Comparison of ENCODE assay signal across 35 cellular contexts in the genomic region with DNA sequence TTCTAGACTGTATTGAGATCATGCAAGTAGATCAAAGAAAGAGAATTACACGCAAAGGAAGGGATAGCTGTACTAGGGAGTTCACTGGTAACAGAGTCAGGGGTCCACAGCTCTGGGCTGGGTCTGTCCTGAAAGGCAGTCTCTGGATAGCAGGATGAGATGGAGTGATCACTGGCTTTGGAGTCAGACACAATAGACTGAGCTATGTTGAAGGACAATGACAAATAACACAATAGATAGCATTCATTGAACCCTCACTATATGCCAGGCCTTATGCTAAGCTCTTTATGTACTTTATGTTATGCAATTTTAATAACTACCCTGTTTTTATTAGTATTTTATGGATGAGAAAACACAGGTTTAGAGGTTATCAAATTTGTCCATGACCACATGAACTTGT.
"Had no signal": no experiment of that assay in that cellular context is flagged by ENCODE, and none has a peak within 500 bp of the region (broad histone marks: within the 10 kb centered on the region; RNA-seq: fewer than 3 reads in every experiment).

No MANE protein-coding gene starts in this region.

- H3K4me3 ChIP-seq: ascending aorta, breast epithelium, cardiac muscle cell, colonic mucosa, esophagus muscularis mucosa, gastrocnemius medialis had no signal

- H3K9me3 Mint-ChIP-seq: activated B cell treated with CpG ODN at 0.5 μM for 24 hours; activated CD4-positive, alpha-beta memory T cell treated with anti-CD3 and anti-CD28 coated beads for 36 hours; activated CD4-positive, alpha-beta T cell treated with anti-CD3 and anti-CD28 coated beads, Interleukin-2, amount 10 ng/mL, durations not matched to agents 24 days and 14 days; activated naive CD4-positive, alpha-beta T cell treated with anti-CD3 and anti-CD28 coated beads, Interleukin-2, amount 10 ng/mL, durations not matched to agents 7 days and 5 days; activated naive CD4-positive, alpha-beta T cell treated with anti-CD3 and anti-CD28 coated beads, Interleukin-2, amount 50 U/mL, for 72 hours; activated naive CD8-positive, alpha-beta T cell treated with anti-CD3 and anti-CD28 coated beads, Interleukin-2, amount 10 ng/mL, durations not matched to agents 7 days and 5 days; activated T-cell treated with anti-CD3 and anti-CD28 coated beads, Interleukin-2, amount 50 U/mL, for 24 hours; activated T-cell treated with anti-CD3 and anti-CD28 coated beads, Interleukin-2, amount 50 U/mL, for 72 hours; brain; dendritic cell treated with granulocyte-macrophage colony-stimulating factor and Interleukin-4, amounts not matched to agents 40 ng/mL and 50 ng/mL, for 4 days; T-helper 2 cell treated with Interferon-gamma antibody and Interleukin-4, amounts not matched to agents 5 μg/mL and 100 μg/mL, for 36 hours had no signal

- H3K4me1 ChIP-seq: ascending aorta, breast epithelium, colonic mucosa, esophagus muscularis mucosa, foreskin keratinocyte, gastrocnemius medialis had no signal

- H3K27me3 Mint-ChIP-seq: activated CD4-positive, alpha-beta memory T cell treated with anti-CD3 and anti-CD28 coated beads for 36 hours; activated CD8-positive, alpha-beta memory T cell treated with anti-CD3 and anti-CD28 coated beads, Interleukin-2, amount 10 ng/mL, durations not matched to agents 7 days and 5 days; activated naive CD4-positive, alpha-beta T cell treated with anti-CD3 and anti-CD28 coated beads, Interleukin-2, amount 10 ng/mL, durations not matched to agents 7 days and 5 days; activated naive CD8-positive, alpha-beta T cell treated with anti-CD3 and anti-CD28 coated beads, Interleukin-2, amount 10 ng/mL, durations not matched to agents 7 days and 5 days; brain; dendritic cell treated with granulocyte-macrophage colony-stimulating factor and Interleukin-4, amounts not matched to agents 40 ng/mL and 50 ng/mL, for 4 days had no signal

- DNase-seq: activated B cell treated with CpG ODN at 0.5 μM for 24 hours; activated CD4-positive, alpha-beta memory T cell treated with anti-CD3 and anti-CD28 coated beads for 36 hours; activated CD4-positive, alpha-beta T cell treated with anti-CD3 and anti-CD28 coated beads for 36 hours; activated CD4-positive, alpha-beta T cell treated with anti-CD3 and anti-CD28 coated beads, Interleukin-2, amount 10 ng/mL, durations not matched to agents 24 days and 14 days; activated CD4-positive, CD25-positive, alpha-beta regulatory T cell treated with anti-CD3 and anti-CD28 coated beads, Interleukin-2, amount 50 U/mL, for 72 hours; activated CD8-positive, alpha-beta memory T cell treated with anti-CD3 and anti-CD28 coated beads, Interleukin-2, amount 10 ng/mL, durations not matched to agents 7 days and 5 days; activated CD8-positive, alpha-beta memory T cell treated with anti-CD3 and anti-CD28 coated beads, Interleukin-2, amount 50 U/mL, for 4 hours; activated CD8-positive, alpha-beta T cell treated with anti-CD3 and anti-CD28 coated beads, Interleukin-2, amount 10 ng/mL, durations not matched to agents 7 days and 5 days; activated gamma-delta T cell; activated naive CD4-positive, alpha-beta T cell; activated naive CD4-positive, alpha-beta T cell treated with anti-CD3 and anti-CD28 coated beads, Interleukin-2, amount 10 ng/mL, durations not matched to agents 7 days and 5 days; activated naive CD8-positive, alpha-beta T cell treated with anti-CD3 and anti-CD28 coated beads, Interleukin-2, amount 10 ng/mL, durations not matched to agents 7 days and 5 days; activated T-cell treated with anti-CD3 and anti-CD28 coated beads for 4 hours; activated T-cell treated with anti-CD3 and anti-CD28 coated beads, Interleukin-2, amount 50 U/mL, for 24 hours; activated T-cell treated with anti-CD3 and anti-CD28 coated beads, Interleukin-2, amount 50 U/mL, for 72 hours; central memory CD4-positive, alpha-beta T cell; cerebellar nuclear complex; colonic mucosa; effector CD4-positive, alpha-beta T cell; effector memory CD8-positive, alpha-beta T cell; erythroblast; foreskin keratinocyte; gastrocnemius medialis; T-helper 1 cell; T-helper 17 cell; T1000; WERI-Rb-1 had no signal

- H3K4me3 Mint-ChIP-seq: activated B cell treated with CpG ODN at 0.5 μM for 24 hours; activated CD4-positive, alpha-beta memory T cell treated with anti-CD3 and anti-CD28 coated beads for 36 hours; activated CD4-positive, alpha-beta T cell treated with anti-CD3 and anti-CD28 coated beads for 36 hours; activated CD4-positive, alpha-beta T cell treated with anti-CD3 and anti-CD28 coated beads, Interleukin-2, amount 10 ng/mL, durations not matched to agents 24 days and 14 days; activated CD8-positive, alpha-beta memory T cell treated with anti-CD3 and anti-CD28 coated beads, Interleukin-2, amount 10 ng/mL, durations not matched to agents 7 days and 5 days; activated CD8-positive, alpha-beta T cell treated with anti-CD3 and anti-CD28 coated beads, Interleukin-2, amount 10 ng/mL, durations not matched to agents 7 days and 5 days; activated naive CD4-positive, alpha-beta T cell treated with anti-CD3 and anti-CD28 coated beads, Interleukin-2, amount 10 ng/mL, durations not matched to agents 7 days and 5 days; activated naive CD8-positive, alpha-beta T cell treated with anti-CD3 and anti-CD28 coated beads, Interleukin-2, amount 10 ng/mL, durations not matched to agents 7 days and 5 days; activated T-cell treated with anti-CD3 and anti-CD28 coated beads, Interleukin-2, amount 50 U/mL, for 24 hours; activated T-cell treated with anti-CD3 and anti-CD28 coated beads, Interleukin-2, amount 50 U/mL, for 72 hours; brain; dendritic cell treated with granulocyte-macrophage colony-stimulating factor and Interleukin-4, amounts not matched to agents 40 ng/mL and 50 ng/mL, for 4 days; effector memory CD8-positive, alpha-beta T cell; T-helper 17 cell; T-helper 2 cell treated with Interferon-gamma antibody and Interleukin-4, amounts not matched to agents 5 μg/mL and 100 μg/mL, for 36 hours had no signal

- H3K27me3 ChIP-seq: ascending aorta, breast epithelium, cardiac muscle cell, colonic mucosa, esophagus muscularis mucosa, foreskin keratinocyte, gastrocnemius medialis had no signal

- H3K9me3 ChIP-seq: ascending aorta, colonic mucosa, esophagus muscularis mucosa, gastrocnemius medialis had no signal

- H3K36me3 Mint-ChIP-seq: activated CD4-positive, alpha-beta memory T cell treated with anti-CD3 and anti-CD28 coated beads for 36 hours; activated CD8-positive, alpha-beta memory T cell treated with anti-CD3 and anti-CD28 coated beads, Interleukin-2, amount 10 ng/mL, durations not matched to agents 7 days and 5 days; activated naive CD4-positive, alpha-beta T cell treated with anti-CD3 and anti-CD28 coated beads, Interleukin-2, amount 10 ng/mL, durations not matched to agents 7 days and 5 days; activated naive CD4-positive, alpha-beta T cell treated with anti-CD3 and anti-CD28 coated beads, Interleukin-2, amount 50 U/mL, for 72 hours; activated naive CD8-positive, alpha-beta T cell treated with anti-CD3 and anti-CD28 coated beads, Interleukin-2, amount 10 ng/mL, durations not matched to agents 7 days and 5 days; brain had no signal

- H3K36me3 ChIP-seq: ascending aorta, breast epithelium, cardiac muscle cell, colonic mucosa, esophagus muscularis mucosa, gastrocnemius medialis, WERI-Rb-1 had no signal

- H3K27ac ChIP-seq: ascending aorta, breast epithelium, cardiac muscle cell, colonic mucosa, esophagus muscularis mucosa, foreskin keratinocyte, gastrocnemius medialis, WERI-Rb-1 had no signal

- H3K4me1 Mint-ChIP-seq: activated B cell treated with CpG ODN at 0.5 μM for 24 hours; activated CD4-positive, alpha-beta T cell treated with anti-CD3 and anti-CD28 coated beads for 36 hours; activated CD4-positive, alpha-beta T cell treated with anti-CD3 and anti-CD28 coated beads, Interleukin-2, amount 10 ng/mL, durations not matched to agents 24 days and 14 days; activated CD8-positive, alpha-beta memory T cell treated with anti-CD3 and anti-CD28 coated beads, Interleukin-2, amount 10 ng/mL, durations not matched to agents 7 days and 5 days; activated naive CD4-positive, alpha-beta T cell treated with anti-CD3 and anti-CD28 coated beads, Interleukin-2, amount 10 ng/mL, durations not matched to agents 7 days and 5 days; brain; T-helper 17 cell had no signal

- H3K27ac Mint-ChIP-seq: activated B cell treated with CpG ODN at 0.5 μM for 24 hours; activated CD4-positive, alpha-beta memory T cell treated with anti-CD3 and anti-CD28 coated beads for 36 hours; activated CD4-positive, alpha-beta T cell treated with anti-CD3 and anti-CD28 coated beads for 36 hours; activated CD4-positive, alpha-beta T cell treated with anti-CD3 and anti-CD28 coated beads, Interleukin-2, amount 10 ng/mL, durations not matched to agents 24 days and 14 days; activated CD8-positive, alpha-beta memory T cell treated with anti-CD3 and anti-CD28 coated beads, Interleukin-2, amount 10 ng/mL, durations not matched to agents 7 days and 5 days; activated CD8-positive, alpha-beta T cell treated with anti-CD3 and anti-CD28 coated beads, Interleukin-2, amount 10 ng/mL, durations not matched to agents 7 days and 5 days; activated naive CD4-positive, alpha-beta T cell treated with anti-CD3 and anti-CD28 coated beads, Interleukin-2, amount 10 ng/mL, durations not matched to agents 7 days and 5 days; activated naive CD4-positive, alpha-beta T cell treated with anti-CD3 and anti-CD28 coated beads, Interleukin-2, amount 50 U/mL, for 72 hours; activated naive CD8-positive, alpha-beta T cell treated with anti-CD3 and anti-CD28 coated beads, Interleukin-2, amount 10 ng/mL, durations not matched to agents 7 days and 5 days; activated T-cell treated with anti-CD3 and anti-CD28 coated beads, Interleukin-2, amount 50 U/mL, for 24 hours; activated T-cell treated with anti-CD3 and anti-CD28 coated beads, Interleukin-2, amount 50 U/mL, for 72 hours; brain; dendritic cell treated with granulocyte-macrophage colony-stimulating factor and Interleukin-4, amounts not matched to agents 40 ng/mL and 50 ng/mL, for 4 days; effector memory CD8-positive, alpha-beta T cell; T-helper 17 cell; T-helper 2 cell treated with Interferon-gamma antibody and Interleukin-4, amounts not matched to agents 5 μg/mL and 100 μg/mL, for 36 hours had no signal

- ATAC-seq: activated CD4-positive, alpha-beta T cell treated with anti-CD3 and anti-CD28 coated beads for 36 hours; activated CD8-positive, alpha-beta memory T cell treated with anti-CD3 and anti-CD28 coated beads, Interleukin-2, amount 10 ng/mL, durations not matched to agents 7 days and 5 days; activated CD8-positive, alpha-beta T cell treated with anti-CD3 and anti-CD28 coated beads, Interleukin-2, amount 10 ng/mL, durations not matched to agents 7 days and 5 days; activated naive CD4-positive, alpha-beta T cell treated with anti-CD3 and anti-CD28 coated beads, Interleukin-2, amount 50 U/mL, for 72 hours; activated T-cell treated with anti-CD3 and anti-CD28 coated beads, Interleukin-2, amount 50 U/mL, for 72 hours; effector memory CD8-positive, alpha-beta T cell; foreskin keratinocyte; gastrocnemius medialis; T-helper 17 cell had no signal
